8 cellular contexts compared by ENCODE assay signal in genomic region chr19:12092065-12092867, GRCh38. TPM values are rescaled to one million over a fixed set of nuclear protein-coding genes. Genes with fewer than 3 reads are reported as not detected.
A peak's percentile ranks its signal among the peaks of the same experiment; 100 is the strongest.
DNase-seq lines count a peak whose midpoint lies in the region; ATAC-seq, FAIRE-seq and TF ChIP-seq lines count a peak whose summit lies in the region.

No MANE protein-coding gene starts in this region.

- intact Hi-C loops in dorsolateral prefrontal cortex (cut with DNase I) (loop anchor here in 1 of 2 donors (2.0 kb wide), 1 partner anchor 49 kb away; the partner anchor contains the start of gene ZNF20), HepG2 (cut with micrococcal nuclease; ENCODE audit: unreplicated experiment) (no loop called here)

- DNase-seq in GM10266 (ENCODE audit: extremely low spot score): peak; percentile 87
- DNase-seq in KBM-7: peak; percentile 96
- peak; percentile 13 to 34 for DNase-seq in activated CD4-positive, alpha-beta T cell treated with anti-CD3 and anti-CD28 coated beads for 4 hours
- DNase-seq in dorsolateral prefrontal cortex: peak; percentile 31 to 80 (median 60)
- DNase-seq in HepG2 (ENCODE audit: low spot score): peak; percentile 72
- DNase-seq in stimulated activated CD4-positive, alpha-beta T cell treated with anti-CD3 and anti-CD28 coated beads, Interleukin-1b, Interleukin-23, amount 100 ng/mL, for 4 hours (ENCODE audit: low read depth in 2 of 2): peak; percentile 4 to 55

- POLR2A ChIA-PET in HepG2 (lab: Yijun Ruan, JAX): interaction anchor here (1.0 kb wide), 1 partner anchor 40 kb away, joined by 5 read pairs; the partner anchor contains the start of gene ZNF878

- H3K9ac ChIP-seq in HepG2 (ENCODE audit: insufficient read depth, low read depth, low read length): peak overlapping the region; percentile 72

- no peaks in the 10 kb centered on the region for H3K36me3 ChIP-seq in HepG2 (replicated peaks in 1 of 2; ENCODE audit: control insufficient read depth in 1 of 2, insufficient read depth in 2 of 2, low read length in 2 of 2)

- CTCF ChIA-PET in HepG2 (lab: Yijun Ruan, JAX; ENCODE audit: low intra/inter-chr PET ratio, low total read pairs): interaction anchor here (3.0 to 3.1 kb wide), 2 partner anchors 45 to 49 kb away, joined by 28 to 29 read pairs; partner anchors contain the start of gene ZNF20

- FAIRE-seq in HepG2 (lab: Jason Lieb, UNC): no peak

- ATAC-seq in HepG2 (peak; percentile 95), GM18870 (IDR thresholded peaks at IDR 0.05; ENCODE audit: unreplicated experiment) (no peak), GM21528 (IDR thresholded peaks at IDR 0.05; ENCODE audit: low FRiP score, unreplicated experiment) (no peak)

- H3K4me3 ChIP-seq in dorsolateral prefrontal cortex (peak overlapping the region; percentile 43 to 79 (median 63)), HepG2 (replicated peaks in 1 of 3; ENCODE audit: insufficient read depth in 1 of 3, low read depth in 2 of 3, low read length in 3 of 3) (peak overlapping the region; percentile 68 to 79 (median 76))

- TF ChIP-seq RAD21 in HepG2 (CRISPR knock-in tag; IDR thresholded peaks at IDR 0.05): no peak

- no peaks in the 10 kb centered on the region for H4K20me1 ChIP-seq in HepG2 (ENCODE audit: insufficient read depth, low read length)

- in situ Hi-C loops in KBM-7 (cut with MboI; ENCODE audit: low pct_unique_long_range_greater_than_20kb, low sequenced_read_pairs) (no loop called here), HepG2 (cut with HindIII; ENCODE audit: extremely low pct_ligation_motif_present, low pct_unique_long_range_greater_than_20kb) (loop anchor here (5.0 kb wide), 1 partner anchor 50 kb away; the partner anchor contains the start of gene ZNF20)

- WGBS in HepG2 (ENCODE audit: low lambda C conversion rate): 46% methylated on average over 12 of the region's 53 CpGs

- BruUV-seq in HepG2 (replicated peaks; lab: Mats Ljungman, UMichigan): TSS peak; percentile 84

- 0 out of 2 replicates have a peak, but pooled peaks cover 5% of the 10 kb centered on the region for H3K9me3 ChIP-seq in HepG2 (ENCODE audit: low read length)

- TF ChIP-seq EP300 in HepG2 (IDR thresholded peaks at IDR 0.05; ENCODE audit: low read depth in 2 of 2, low read length in 2 of 2) (no peak), HepG2 (CRISPR knock-in tag; IDR thresholded peaks at IDR 0.05; ENCODE audit: borderline replicate concordance) (no peak)

- no peak overlapping the region for H2AFZ ChIP-seq in HepG2 (ENCODE audit: low read length)

- H3K27me3 ChIP-seq in dorsolateral prefrontal cortex (peaks cover 0 to 3% (median 0%) of the 10 kb centered on the region in 45 donors), HepG2 (ENCODE audit: control insufficient read depth in 1 of 2, insufficient read depth in 2 of 2, low read length in 2 of 2) (no peaks in the 10 kb centered on the region)

- peak; percentile 67 to 68 for TF ChIP-seq POLR2A in HepG2 (IDR thresholded peaks at IDR 0.05; ENCODE audit: insufficient read depth in 1 of 2, low read depth in 2 of 2, low read length in 2 of 2)

- H3K79me2 ChIP-seq in HepG2 (ENCODE audit: insufficient read depth, low read length): peaks cover 2% of the 10 kb centered on the region

- H3K4me2 ChIP-seq in HepG2 (ENCODE audit: low read depth, low read length): peak overlapping the region; percentile 36

- peaks cover 17% of the 10 kb centered on the region for H3K4me1 ChIP-seq in HepG2 (ENCODE audit: insufficient read depth, low read length)

- TF ChIP-seq CTCF in GM10266 (IDR thresholded peaks at IDR 0.05; ENCODE audit: control insufficient read depth, insufficient read depth, low read depth, missing control alignments): no peak
- peak in 3 of 56 donors; percentile 6 to 31 (median 14) for TF ChIP-seq CTCF in dorsolateral prefrontal cortex (IDR thresholded peaks at IDR 0.05 in 54 of 56, conservative IDR thresholded peaks at IDR 0.05 in 2 of 56; ENCODE audit: low read depth in 1 of 56, partially characterized antibody in 56 of 56)
- no peak for TF ChIP-seq CTCF in HepG2 (CRISPR knock-in tag; IDR thresholded peaks at IDR 0.05)

- H3K27ac ChIP-seq in dorsolateral prefrontal cortex: peak overlapping the region in 35 of 59 donors; percentile 2 to 88 (median 55)
- H3K27ac ChIP-seq in HepG2 (ENCODE audit: extremely low read length, insufficient read depth, low read length): peak overlapping the region; percentile 81

RNA-seq across cellular contexts. Expression of gene ZNF844, which starts 27.7 kb away (rescaled TPM):
- total RNA-seq in dorsolateral prefrontal cortex (10 to 100 TPM in 106 of 120 experiments, 1 to 10 TPM in 14; 7.1 to 44.3 (median 13.7) TPM), HepG2 (2016; rRNA removed; fragmentation: Illumina TruSeq; extraction: Trizol) (3.2 and 6.0 TPM in 2 replicates)
- total RNA-seq in HepG2 (2016; cell fraction: cytosol; rRNA removed; fragmentation: Illumina TruSeq; extraction: Trizol; ENCODE audit: low read depth): 0.40 and 0.44 TPM in 2 replicates
- total RNA-seq in HepG2 (2016; cell fraction: insoluble cytoplasmic fraction; rRNA removed; fragmentation: Illumina TruSeq; extraction: Trizol): 3.6 and 4.1 TPM in 2 replicates
- 1.1 and 1.6 TPM in 2 replicates for total RNA-seq in HepG2 (2016; cell fraction: membrane; rRNA removed; fragmentation: Illumina TruSeq; extraction: Trizol)
- total RNA-seq in HepG2 (2016; cell fraction: nucleus; rRNA removed; fragmentation: Illumina TruSeq; extraction: Trizol): 3.7 and 4.7 TPM in 2 replicates
- polyA plus RNA-seq in HepG2 (2011; rRNA removed): 0.90 and 1.0 TPM in 2 replicates
- 0.48 and 0.69 TPM in 2 replicates for polyA plus RNA-seq in HepG2 (2011; cell fraction: cytosol; rRNA removed)
- 0.95 and 1.3 TPM in 2 replicates for polyA plus RNA-seq in HepG2 (2011; cell fraction: nucleus; rRNA removed)
- polyA plus RNA-seq in HepG2 (2012): 0.86 and 0.88 TPM in 2 replicates
- polyA plus RNA-seq in HepG2 (2016; cell fraction: cytosol; fragmentation: Illumina TruSeq; extraction: Trizol; ENCODE audit: low read depth): 0.11 and 0.16 TPM in 2 replicates
- 1.7 and 1.9 TPM in 2 replicates for polyA plus RNA-seq in HepG2 (2016; cell fraction: insoluble cytoplasmic fraction; fragmentation: Illumina TruSeq; extraction: Trizol; ENCODE audit: low read depth)
- 0.32 and 0.49 TPM in 2 replicates for polyA plus RNA-seq in HepG2 (2016; cell fraction: membrane; fragmentation: Illumina TruSeq; extraction: Trizol; ENCODE audit: low read depth)
- polyA plus RNA-seq in HepG2 (2016; cell fraction: nucleus; fragmentation: Illumina TruSeq; extraction: Trizol; ENCODE audit: insufficient read depth, low read depth): 3.0 and 3.1 TPM in 2 replicates
- 0.02 and 2.0 TPM in 2 replicates for polyA minus RNA-seq in HepG2 (2011; rRNA and poly(A)+ RNA removed; ENCODE audit: low replicate concordance)
- 1.2 TPM in 2 replicates for polyA minus RNA-seq in HepG2 (2011; cell fraction: cytosol; rRNA and poly(A)+ RNA removed)
- polyA minus RNA-seq in HepG2 (2011; cell fraction: nucleus; rRNA and poly(A)+ RNA removed): 5.0 and 6.2 TPM in 2 replicates

RNA-seq across cellular contexts. Expression of gene ZNF878, which starts 39.5 kb away (rescaled TPM):
- total RNA-seq in dorsolateral prefrontal cortex: 1 to 10 TPM in 3 of 120 experiments, under 1 TPM in 17, not detected in 100; 0.27 to 2.2 (median 0.43) TPM
- 5.2 and 6.4 TPM in 2 replicates for total RNA-seq in HepG2 (2016; rRNA removed; fragmentation: Illumina TruSeq; extraction: Trizol)
- total RNA-seq in HepG2 (2016; cell fraction: cytosol; rRNA removed; fragmentation: Illumina TruSeq; extraction: Trizol; ENCODE audit: low read depth): 1.3 and 1.9 TPM in 2 replicates
- 5.5 and 5.8 TPM in 2 replicates for total RNA-seq in HepG2 (2016; cell fraction: insoluble cytoplasmic fraction; rRNA removed; fragmentation: Illumina TruSeq; extraction: Trizol)
- 2.1 and 3.0 TPM in 2 replicates for total RNA-seq in HepG2 (2016; cell fraction: membrane; rRNA removed; fragmentation: Illumina TruSeq; extraction: Trizol)
- 6.1 and 6.9 TPM in 2 replicates for total RNA-seq in HepG2 (2016; cell fraction: nucleus; rRNA removed; fragmentation: Illumina TruSeq; extraction: Trizol)
- polyA plus RNA-seq in HepG2 (2011; rRNA removed): 0.46 and 0.52 TPM in 2 replicates
- polyA plus RNA-seq in HepG2 (2011; cell fraction: cytosol; rRNA removed): 0.10 and 0.13 TPM in 2 replicates
- 0.59 and 0.92 TPM in 2 replicates for polyA plus RNA-seq in HepG2 (2011; cell fraction: nucleus; rRNA removed)
- polyA plus RNA-seq in HepG2 (2012): 0.59 and 0.67 TPM in 2 replicates
- polyA plus RNA-seq in HepG2 (2016; cell fraction: cytosol; fragmentation: Illumina TruSeq; extraction: Trizol; ENCODE audit: low read depth): 0.17 and 0.23 TPM in 2 replicates
- 2.0 and 2.3 TPM in 2 replicates for polyA plus RNA-seq in HepG2 (2016; cell fraction: insoluble cytoplasmic fraction; fragmentation: Illumina TruSeq; extraction: Trizol; ENCODE audit: low read depth)
- polyA plus RNA-seq in HepG2 (2016; cell fraction: membrane; fragmentation: Illumina TruSeq; extraction: Trizol; ENCODE audit: low read depth): 0.21 and 0.30 TPM in 2 replicates
- 2.1 and 2.6 TPM in 2 replicates for polyA plus RNA-seq in HepG2 (2016; cell fraction: nucleus; fragmentation: Illumina TruSeq; extraction: Trizol; ENCODE audit: insufficient read depth, low read depth)
- polyA minus RNA-seq in HepG2 (2011; rRNA and poly(A)+ RNA removed; ENCODE audit: low replicate concordance): 0.64 TPM in 1 of 2 replicates, not detected in the other
- 0.62 and 0.79 TPM in 2 replicates for polyA minus RNA-seq in HepG2 (2011; cell fraction: cytosol; rRNA and poly(A)+ RNA removed)
- polyA minus RNA-seq in HepG2 (2011; cell fraction: nucleus; rRNA and poly(A)+ RNA removed): 6.6 and 6.7 TPM in 2 replicates

RNA-seq across cellular contexts. Expression of gene ZNF20, which starts 47.9 kb away (rescaled TPM):
- total RNA-seq in dorsolateral prefrontal cortex: 1 to 10 TPM in 113 of 120 experiments, under 1 TPM in 6, not detected in 1; 0.81 to 9.8 (median 3.0) TPM
- 8.0 and 9.7 TPM in 2 replicates for total RNA-seq in HepG2 (2016; rRNA removed; fragmentation: Illumina TruSeq; extraction: Trizol)
- total RNA-seq in HepG2 (2016; cell fraction: cytosol; rRNA removed; fragmentation: Illumina TruSeq; extraction: Trizol; ENCODE audit: low read depth): 2.7 and 3.1 TPM in 2 replicates
- 5.1 and 6.9 TPM in 2 replicates for total RNA-seq in HepG2 (2016; cell fraction: insoluble cytoplasmic fraction; rRNA removed; fragmentation: Illumina TruSeq; extraction: Trizol)
- 3.9 and 4.1 TPM in 2 replicates for total RNA-seq in HepG2 (2016; cell fraction: membrane; rRNA removed; fragmentation: Illumina TruSeq; extraction: Trizol)
- 8.4 and 11.2 TPM in 2 replicates for total RNA-seq in HepG2 (2016; cell fraction: nucleus; rRNA removed; fragmentation: Illumina TruSeq; extraction: Trizol)
- polyA plus RNA-seq in HepG2 (2011; rRNA removed): 1.6 and 2.1 TPM in 2 replicates
- polyA plus RNA-seq in HepG2 (2011; cell fraction: cytosol; rRNA removed): 0.81 and 1.1 TPM in 2 replicates
- 1.2 and 2.1 TPM in 2 replicates for polyA plus RNA-seq in HepG2 (2011; cell fraction: nucleus; rRNA removed)
- 0.87 and 2.7 TPM in 2 replicates for polyA plus RNA-seq in HepG2 (2012)
- 1.1 and 1.2 TPM in 2 replicates for polyA plus RNA-seq in HepG2 (2016; cell fraction: cytosol; fragmentation: Illumina TruSeq; extraction: Trizol; ENCODE audit: low read depth)
- 3.1 and 3.2 TPM in 2 replicates for polyA plus RNA-seq in HepG2 (2016; cell fraction: insoluble cytoplasmic fraction; fragmentation: Illumina TruSeq; extraction: Trizol; ENCODE audit: low read depth)
- 0.98 and 1.8 TPM in 2 replicates for polyA plus RNA-seq in HepG2 (2016; cell fraction: membrane; fragmentation: Illumina TruSeq; extraction: Trizol; ENCODE audit: low read depth)
- polyA plus RNA-seq in HepG2 (2016; cell fraction: nucleus; fragmentation: Illumina TruSeq; extraction: Trizol; ENCODE audit: insufficient read depth, low read depth): 1.9 and 6.8 TPM in 2 replicates
- 0.44 and 2.9 TPM in 2 replicates for polyA minus RNA-seq in HepG2 (2011; rRNA and poly(A)+ RNA removed; ENCODE audit: low replicate concordance)
- 3.0 and 3.2 TPM in 2 replicates for polyA minus RNA-seq in HepG2 (2011; cell fraction: cytosol; rRNA and poly(A)+ RNA removed)
- polyA minus RNA-seq in HepG2 (2011; cell fraction: nucleus; rRNA and poly(A)+ RNA removed): 5.0 and 6.2 TPM in 2 replicates

RNA-seq across cellular contexts. Expression of gene ZNF433, which starts 56.8 kb away (rescaled TPM):
- 10 to 100 TPM in 20 of 120 experiments, 1 to 10 TPM in 100; 4.6 to 19.4 (median 8.2) TPM for total RNA-seq in dorsolateral prefrontal cortex
- 4.9 and 5.8 TPM in 2 replicates for total RNA-seq in HepG2 (2016; rRNA removed; fragmentation: Illumina TruSeq; extraction: Trizol)
- 0.44 and 1.4 TPM in 2 replicates for total RNA-seq in HepG2 (2016; cell fraction: cytosol; rRNA removed; fragmentation: Illumina TruSeq; extraction: Trizol; ENCODE audit: low read depth)
- total RNA-seq in HepG2 (2016; cell fraction: insoluble cytoplasmic fraction; rRNA removed; fragmentation: Illumina TruSeq; extraction: Trizol): 4.8 and 7.4 TPM in 2 replicates
- 1.4 and 2.8 TPM in 2 replicates for total RNA-seq in HepG2 (2016; cell fraction: membrane; rRNA removed; fragmentation: Illumina TruSeq; extraction: Trizol)
- total RNA-seq in HepG2 (2016; cell fraction: nucleus; rRNA removed; fragmentation: Illumina TruSeq; extraction: Trizol): 5.2 and 5.6 TPM in 2 replicates
- polyA plus RNA-seq in HepG2 (2011; rRNA removed): 1.4 and 1.8 TPM in 2 replicates
- polyA plus RNA-seq in HepG2 (2011; cell fraction: cytosol; rRNA removed): 0.82 and 1.2 TPM in 2 replicates
- polyA plus RNA-seq in HepG2 (2011; cell fraction: nucleus; rRNA removed): 1.5 and 1.9 TPM in 2 replicates
- 2.0 and 2.4 TPM in 2 replicates for polyA plus RNA-seq in HepG2 (2012)
- 0.45 and 0.66 TPM in 2 replicates for polyA plus RNA-seq in HepG2 (2016; cell fraction: cytosol; fragmentation: Illumina TruSeq; extraction: Trizol; ENCODE audit: low read depth)
- polyA plus RNA-seq in HepG2 (2016; cell fraction: insoluble cytoplasmic fraction; fragmentation: Illumina TruSeq; extraction: Trizol; ENCODE audit: low read depth): 4.0 and 5.4 TPM in 2 replicates
- polyA plus RNA-seq in HepG2 (2016; cell fraction: membrane; fragmentation: Illumina TruSeq; extraction: Trizol; ENCODE audit: low read depth): 0.43 and 0.81 TPM in 2 replicates
- polyA plus RNA-seq in HepG2 (2016; cell fraction: nucleus; fragmentation: Illumina TruSeq; extraction: Trizol; ENCODE audit: insufficient read depth, low read depth): 13.0 and 14.6 TPM in 2 replicates
- 1.7 TPM in 1 of 2 replicates, not detected in the other for polyA minus RNA-seq in HepG2 (2011; rRNA and poly(A)+ RNA removed; ENCODE audit: low replicate concordance)
- polyA minus RNA-seq in HepG2 (2011; cell fraction: cytosol; rRNA and poly(A)+ RNA removed): 1.2 and 2.0 TPM in 2 replicates
- 5.8 and 7.9 TPM in 2 replicates for polyA minus RNA-seq in HepG2 (2011; cell fraction: nucleus; rRNA and poly(A)+ RNA removed)

Comparison
In these comparisons a context has a peak if more than half of its experiments do, and no peak if none do; other contexts are left out.
1. DNase-seq: peak in every context shown above with its lines; median percentile 96 in KBM-7; 87 in GM10266; 72 in HepG2; 60 in dorsolateral prefrontal cortex; 30 in stimulated activated CD4-positive, alpha-beta T cell treated with anti-CD3 and anti-CD28 coated beads, Interleukin-1b, Interleukin-23, amount 100 ng/mL, for 4 hours; 24 in activated CD4-positive, alpha-beta T cell treated with anti-CD3 and anti-CD28 coated beads for 4 hours.